1 cellular context compared by ENCODE assay signal in the genomic region with DNA sequence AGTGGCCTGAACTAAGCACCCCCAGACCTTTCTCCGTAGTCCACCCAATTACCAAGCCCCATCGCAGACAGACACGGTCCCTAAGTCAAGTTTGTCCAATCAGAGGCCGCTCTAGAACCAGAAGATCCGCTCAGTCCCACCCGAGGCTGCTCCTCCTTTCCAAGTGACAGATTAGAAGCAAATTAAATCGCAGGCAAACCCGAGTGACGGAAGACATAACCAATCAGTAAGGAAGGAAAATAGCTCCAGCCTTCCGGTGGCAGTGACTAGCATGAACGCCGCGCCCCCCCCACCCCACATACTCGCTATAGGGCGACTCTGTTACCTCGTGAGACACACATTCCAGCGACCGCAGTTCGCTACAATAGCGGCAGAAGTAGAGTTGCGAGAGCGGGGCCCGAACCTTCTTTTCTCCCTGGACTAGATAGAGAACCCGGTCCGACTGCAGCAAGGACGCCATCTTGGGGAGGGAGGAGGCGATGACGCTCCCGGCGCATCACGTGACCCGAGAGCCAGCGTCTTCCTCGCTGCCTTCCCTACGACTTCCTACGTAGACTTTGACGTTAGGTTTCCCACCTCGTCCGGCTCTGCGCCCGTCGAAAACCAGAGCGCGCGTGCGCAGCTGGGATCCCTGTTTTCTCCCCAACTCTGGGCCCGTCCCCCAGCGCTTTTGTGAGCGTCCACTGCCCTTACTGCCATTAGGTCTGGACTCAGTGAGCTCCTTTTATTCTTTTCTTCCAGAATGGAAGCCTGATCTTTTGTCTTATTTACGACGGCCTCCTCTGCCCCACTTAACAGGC.
TF ChIP-seq lines count a peak whose summit lies in the region.

A gene (minus strand): TSS at position 484 of the 800 bp plus-strand sequence. CDS start 24 bp downstream, at position 460.

TF ChIP-seq in HEK293, 187 proteins besides CTCF, POLR2A, EP300 and RAD21 (continued from another document and continues in another):
- 0 out of 2 replicates have a peak, but pooled peaks have one; percentile 15 for TF ChIP-seq ZNF350 (tag by site-specific recombination; IDR thresholded peaks at IDR 0.05)
- no peak for TF ChIP-seq FEZF1 (tag by site-specific recombination; IDR thresholded peaks at IDR 0.05)
- TF ChIP-seq TCF7L2 (IDR thresholded peaks at IDR 0.05; ENCODE audit: borderline replicate concordance, low read depth, low read length): no peak
- TF ChIP-seq, protein P1, sequence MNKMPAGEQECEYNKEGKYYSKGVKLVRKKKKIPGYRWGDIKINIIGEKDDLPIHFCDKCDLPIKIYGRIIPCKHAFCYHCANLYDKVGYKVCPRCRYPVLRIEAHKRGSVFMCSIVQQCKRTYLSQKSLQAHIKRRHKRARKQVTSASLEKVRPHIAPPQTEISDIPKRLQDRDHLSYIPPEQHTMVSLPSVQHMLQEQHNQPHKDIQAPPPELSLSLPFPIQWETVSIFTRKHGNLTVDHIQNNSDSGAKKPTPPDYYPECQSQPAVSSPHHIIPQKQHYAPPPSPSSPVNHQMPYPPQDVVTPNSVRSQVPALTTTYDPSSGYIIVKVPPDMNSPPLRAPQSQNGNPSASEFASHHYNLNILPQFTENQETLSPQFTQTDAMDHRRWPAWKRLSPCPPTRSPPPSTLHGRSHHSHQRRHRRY (tag by site-specific recombination; IDR thresholded peaks at IDR 0.05): no peak
- TF ChIP-seq ZNF202 (tag by site-specific recombination; IDR thresholded peaks at IDR 0.05; ENCODE audit: borderline replicate concordance): no peak
- peak; percentile 75 for TF ChIP-seq ZNF394 (tag by site-specific recombination; IDR thresholded peaks at IDR 0.05; ENCODE audit: borderline replicate concordance)
- peak; percentile 28; the same call in 1 of the 2 replicates for TF ChIP-seq OSR2 (tag by site-specific recombination; IDR thresholded peaks at IDR 0.05)
- TF ChIP-seq ZNF24 (tag by site-specific recombination; IDR thresholded peaks at IDR 0.05): peak; percentile 86
- no peak for TF ChIP-seq ZNF670 (tag by site-specific recombination; IDR thresholded peaks at IDR 0.05; ENCODE audit: low read depth)
- TF ChIP-seq ZFHX2 (tag by site-specific recombination; conservative IDR thresholded peaks at IDR 0.05): no peak; the same call in 1 of the 2 replicates
- TF ChIP-seq, protein P2, sequence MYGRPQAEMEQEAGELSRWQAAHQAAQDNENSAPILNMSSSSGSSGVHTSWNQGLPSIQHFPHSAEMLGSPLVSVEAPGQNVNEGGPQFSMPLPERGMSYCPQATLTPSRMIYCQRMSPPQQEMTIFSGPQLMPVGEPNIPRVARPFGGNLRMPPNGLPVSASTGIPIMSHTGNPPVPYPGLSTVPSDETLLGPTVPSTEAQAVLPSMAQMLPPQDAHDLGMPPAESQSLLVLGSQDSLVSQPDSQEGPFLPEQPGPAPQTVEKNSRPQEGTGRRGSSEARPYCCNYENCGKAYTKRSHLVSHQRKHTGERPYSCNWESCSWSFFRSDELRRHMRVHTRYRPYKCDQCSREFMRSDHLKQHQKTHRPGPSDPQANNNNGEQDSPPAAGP (tag by site-specific recombination; IDR thresholded peaks at IDR 0.05): peak; percentile 52; the same call in 1 of the 2 replicates
- no peak for TF ChIP-seq ZNF248 (tag by site-specific recombination; IDR thresholded peaks at IDR 0.05)
- TF ChIP-seq ZNF175 (tag by site-specific recombination; IDR thresholded peaks at IDR 0.05): no peak
- no peak for TF ChIP-seq ZNF530 (tag by site-specific recombination; IDR thresholded peaks at IDR 0.05; ENCODE audit: low read depth)
- TF ChIP-seq ZNF155 (tag by site-specific recombination; IDR thresholded peaks at IDR 0.05): no peak
- no peak for TF ChIP-seq ZNF549 (tag by site-specific recombination; IDR thresholded peaks at IDR 0.05)
- peak; percentile 72 for TF ChIP-seq ZNF76 (tag by site-specific recombination; IDR thresholded peaks at IDR 0.05; ENCODE audit: borderline replicate concordance, low read depth)
- TF ChIP-seq BCL11B (tag by site-specific recombination; IDR thresholded peaks at IDR 0.05; ENCODE audit: low read depth): no peak
- TF ChIP-seq ZBTB17 (tag by site-specific recombination; IDR thresholded peaks at IDR 0.05): peak; percentile 96
- TF ChIP-seq, protein P3, sequence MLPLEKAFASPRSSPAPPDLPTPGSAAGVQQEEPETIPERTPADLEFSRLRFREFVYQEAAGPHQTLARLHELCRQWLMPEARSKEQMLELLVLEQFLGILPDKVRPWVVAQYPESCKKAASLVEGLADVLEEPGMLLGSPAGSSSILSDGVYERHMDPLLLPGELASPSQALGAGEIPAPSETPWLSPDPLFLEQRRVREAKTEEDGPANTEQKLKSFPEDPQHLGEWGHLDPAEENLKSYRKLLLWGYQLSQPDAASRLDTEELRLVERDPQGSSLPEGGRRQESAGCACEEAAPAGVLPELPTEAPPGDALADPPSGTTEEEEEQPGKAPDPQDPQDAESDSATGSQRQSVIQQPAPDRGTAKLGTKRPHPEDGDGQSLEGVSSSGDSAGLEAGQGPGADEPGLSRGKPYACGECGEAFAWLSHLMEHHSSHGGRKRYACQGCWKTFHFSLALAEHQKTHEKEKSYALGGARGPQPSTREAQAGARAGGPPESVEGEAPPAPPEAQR (tag by site-specific recombination; IDR thresholded peaks at IDR 0.05): no peak
- TF ChIP-seq, protein P4, sequence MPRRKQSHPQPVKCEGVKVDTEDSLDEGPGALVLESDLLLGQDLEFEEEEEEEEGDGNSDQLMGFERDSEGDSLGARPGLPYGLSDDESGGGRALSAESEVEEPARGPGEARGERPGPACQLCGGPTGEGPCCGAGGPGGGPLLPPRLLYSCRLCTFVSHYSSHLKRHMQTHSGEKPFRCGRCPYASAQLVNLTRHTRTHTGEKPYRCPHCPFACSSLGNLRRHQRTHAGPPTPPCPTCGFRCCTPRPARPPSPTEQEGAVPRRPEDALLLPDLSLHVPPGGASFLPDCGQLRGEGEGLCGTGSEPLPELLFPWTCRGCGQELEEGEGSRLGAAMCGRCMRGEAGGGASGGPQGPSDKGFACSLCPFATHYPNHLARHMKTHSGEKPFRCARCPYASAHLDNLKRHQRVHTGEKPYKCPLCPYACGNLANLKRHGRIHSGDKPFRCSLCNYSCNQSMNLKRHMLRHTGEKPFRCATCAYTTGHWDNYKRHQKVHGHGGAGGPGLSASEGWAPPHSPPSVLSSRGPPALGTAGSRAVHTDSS (tag by site-specific recombination; IDR thresholded peaks at IDR 0.05): peak; percentile 92
- no peak for TF ChIP-seq KLF16 (tag by site-specific recombination; IDR thresholded peaks at IDR 0.05)
- TF ChIP-seq IKZF3 (tag by site-specific recombination; IDR thresholded peaks at IDR 0.05): peak; percentile 91
- no peak for TF ChIP-seq ZNF596 (tag by site-specific recombination; IDR thresholded peaks at IDR 0.05)
- no peak for TF ChIP-seq ZNF548 (tag by site-specific recombination; IDR thresholded peaks at IDR 0.05)
- no peak for TF ChIP-seq HOXD13 (CRISPR knock-in tag; IDR thresholded peaks at IDR 0.05; ENCODE audit: borderline replicate concordance)
- TF ChIP-seq ZNF48 (tag by site-specific recombination; IDR thresholded peaks at IDR 0.05): no peak
- no peak for TF ChIP-seq ZNF623 (tag by site-specific recombination; IDR thresholded peaks at IDR 0.05)
- TF ChIP-seq, protein P5, sequence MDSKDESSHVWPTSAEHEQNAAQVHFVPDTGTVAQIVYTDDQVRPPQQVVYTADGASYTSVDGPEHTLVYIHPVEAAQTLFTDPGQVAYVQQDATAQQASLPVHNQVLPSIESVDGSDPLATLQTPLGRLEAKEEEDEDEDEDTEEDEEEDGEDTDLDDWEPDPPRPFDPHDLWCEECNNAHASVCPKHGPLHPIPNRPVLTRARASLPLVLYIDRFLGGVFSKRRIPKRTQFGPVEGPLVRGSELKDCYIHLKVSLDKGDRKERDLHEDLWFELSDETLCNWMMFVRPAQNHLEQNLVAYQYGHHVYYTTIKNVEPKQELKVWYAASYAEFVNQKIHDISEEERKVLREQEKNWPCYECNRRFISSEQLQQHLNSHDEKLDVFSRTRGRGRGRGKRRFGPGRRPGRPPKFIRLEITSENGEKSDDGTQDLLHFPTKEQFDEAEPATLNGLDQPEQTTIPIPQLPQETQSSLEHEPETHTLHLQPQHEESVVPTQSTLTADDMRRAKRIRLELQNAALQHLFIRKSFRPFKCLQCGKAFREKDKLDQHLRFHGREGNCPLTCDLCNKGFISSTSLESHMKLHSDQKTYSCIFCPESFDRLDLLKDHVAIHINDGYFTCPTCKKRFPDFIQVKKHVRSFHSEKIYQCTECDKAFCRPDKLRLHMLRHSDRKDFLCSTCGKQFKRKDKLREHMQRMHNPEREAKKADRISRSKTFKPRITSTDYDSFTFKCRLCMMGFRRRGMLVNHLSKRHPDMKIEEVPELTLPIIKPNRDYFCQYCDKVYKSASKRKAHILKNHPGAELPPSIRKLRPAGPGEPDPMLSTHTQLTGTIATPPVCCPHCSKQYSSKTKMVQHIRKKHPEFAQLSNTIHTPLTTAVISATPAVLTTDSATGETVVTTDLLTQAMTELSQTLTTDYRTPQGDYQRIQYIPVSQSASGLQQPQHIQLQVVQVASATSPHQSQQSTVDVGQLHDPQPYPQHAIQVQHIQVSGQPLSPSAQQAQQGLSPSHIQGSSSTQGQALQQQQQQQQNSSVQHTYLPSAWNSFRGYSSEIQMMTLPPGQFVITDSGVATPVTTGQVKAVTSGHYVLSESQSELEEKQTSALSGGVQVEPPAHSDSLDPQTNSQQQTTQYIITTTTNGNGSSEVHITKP (tag by site-specific recombination; IDR thresholded peaks at IDR 0.05): no peak; the same call in 1 of the 2 replicates
- peak; percentile 50 for TF ChIP-seq ZSCAN30 (tag by site-specific recombination; IDR thresholded peaks at IDR 0.05)
- no peak for TF ChIP-seq ZNF138 (tag by site-specific recombination; IDR thresholded peaks at IDR 0.05; ENCODE audit: borderline replicate concordance)
- TF ChIP-seq ZNF473 (tag by site-specific recombination; IDR thresholded peaks at IDR 0.05): no peak
- TF ChIP-seq ZNF10 (tag by site-specific recombination; IDR thresholded peaks at IDR 0.05): no peak; the same call in 1 of the 2 replicates
- TF ChIP-seq HOXC10 (CRISPR knock-in tag; IDR thresholded peaks at IDR 0.05): no peak
- TF ChIP-seq, protein P6, sequence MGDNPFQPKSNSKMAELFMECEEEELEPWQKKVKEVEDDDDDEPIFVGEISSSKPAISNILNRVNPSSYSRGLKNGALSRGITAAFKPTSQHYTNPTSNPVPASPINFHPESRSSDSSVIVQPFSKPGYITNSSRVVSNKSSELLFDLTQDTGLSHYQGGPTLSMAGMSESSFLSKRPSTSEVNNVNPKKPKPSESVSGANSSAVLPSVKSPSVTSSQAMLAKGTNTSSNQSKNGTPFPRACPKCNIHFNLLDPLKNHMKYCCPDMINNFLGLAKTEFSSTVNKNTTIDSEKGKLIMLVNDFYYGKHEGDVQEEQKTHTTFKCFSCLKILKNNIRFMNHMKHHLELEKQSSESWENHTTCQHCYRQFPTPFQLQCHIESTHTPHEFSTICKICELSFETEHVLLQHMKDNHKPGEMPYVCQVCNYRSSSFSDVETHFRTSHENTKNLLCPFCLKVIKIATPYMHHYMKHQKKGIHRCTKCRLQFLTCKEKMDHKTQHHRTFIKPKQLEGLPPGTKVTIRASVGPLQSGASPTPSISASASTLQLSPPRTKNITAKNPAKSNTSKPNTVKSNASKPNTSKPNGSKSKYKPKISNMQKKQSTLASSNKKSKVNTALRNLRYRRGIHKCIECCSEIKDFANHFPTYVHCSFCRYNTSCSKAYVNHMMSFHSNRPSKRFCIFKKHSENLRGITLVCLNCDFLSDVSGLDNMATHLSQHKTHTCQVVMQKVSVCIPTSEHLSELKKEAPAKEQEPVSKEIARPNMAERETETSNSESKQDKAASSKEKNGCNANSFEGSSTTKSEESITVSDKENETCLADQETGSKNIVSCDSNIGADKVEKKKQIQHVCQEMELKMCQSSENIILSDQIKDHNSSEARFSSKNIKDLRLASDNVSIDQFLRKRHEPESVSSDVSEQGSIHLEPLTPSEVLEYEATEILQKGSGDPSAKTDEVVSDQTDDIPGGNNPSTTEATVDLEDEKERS (tag by site-specific recombination; IDR thresholded peaks at IDR 0.05): no peak
- no peak for TF ChIP-seq ZNF768 (tag by site-specific recombination; IDR thresholded peaks at IDR 0.05)
- no peak for TF ChIP-seq ZNF354C (tag by site-specific recombination; IDR thresholded peaks at IDR 0.05; ENCODE audit: borderline replicate concordance, low read depth)
- TF ChIP-seq, protein P7, sequence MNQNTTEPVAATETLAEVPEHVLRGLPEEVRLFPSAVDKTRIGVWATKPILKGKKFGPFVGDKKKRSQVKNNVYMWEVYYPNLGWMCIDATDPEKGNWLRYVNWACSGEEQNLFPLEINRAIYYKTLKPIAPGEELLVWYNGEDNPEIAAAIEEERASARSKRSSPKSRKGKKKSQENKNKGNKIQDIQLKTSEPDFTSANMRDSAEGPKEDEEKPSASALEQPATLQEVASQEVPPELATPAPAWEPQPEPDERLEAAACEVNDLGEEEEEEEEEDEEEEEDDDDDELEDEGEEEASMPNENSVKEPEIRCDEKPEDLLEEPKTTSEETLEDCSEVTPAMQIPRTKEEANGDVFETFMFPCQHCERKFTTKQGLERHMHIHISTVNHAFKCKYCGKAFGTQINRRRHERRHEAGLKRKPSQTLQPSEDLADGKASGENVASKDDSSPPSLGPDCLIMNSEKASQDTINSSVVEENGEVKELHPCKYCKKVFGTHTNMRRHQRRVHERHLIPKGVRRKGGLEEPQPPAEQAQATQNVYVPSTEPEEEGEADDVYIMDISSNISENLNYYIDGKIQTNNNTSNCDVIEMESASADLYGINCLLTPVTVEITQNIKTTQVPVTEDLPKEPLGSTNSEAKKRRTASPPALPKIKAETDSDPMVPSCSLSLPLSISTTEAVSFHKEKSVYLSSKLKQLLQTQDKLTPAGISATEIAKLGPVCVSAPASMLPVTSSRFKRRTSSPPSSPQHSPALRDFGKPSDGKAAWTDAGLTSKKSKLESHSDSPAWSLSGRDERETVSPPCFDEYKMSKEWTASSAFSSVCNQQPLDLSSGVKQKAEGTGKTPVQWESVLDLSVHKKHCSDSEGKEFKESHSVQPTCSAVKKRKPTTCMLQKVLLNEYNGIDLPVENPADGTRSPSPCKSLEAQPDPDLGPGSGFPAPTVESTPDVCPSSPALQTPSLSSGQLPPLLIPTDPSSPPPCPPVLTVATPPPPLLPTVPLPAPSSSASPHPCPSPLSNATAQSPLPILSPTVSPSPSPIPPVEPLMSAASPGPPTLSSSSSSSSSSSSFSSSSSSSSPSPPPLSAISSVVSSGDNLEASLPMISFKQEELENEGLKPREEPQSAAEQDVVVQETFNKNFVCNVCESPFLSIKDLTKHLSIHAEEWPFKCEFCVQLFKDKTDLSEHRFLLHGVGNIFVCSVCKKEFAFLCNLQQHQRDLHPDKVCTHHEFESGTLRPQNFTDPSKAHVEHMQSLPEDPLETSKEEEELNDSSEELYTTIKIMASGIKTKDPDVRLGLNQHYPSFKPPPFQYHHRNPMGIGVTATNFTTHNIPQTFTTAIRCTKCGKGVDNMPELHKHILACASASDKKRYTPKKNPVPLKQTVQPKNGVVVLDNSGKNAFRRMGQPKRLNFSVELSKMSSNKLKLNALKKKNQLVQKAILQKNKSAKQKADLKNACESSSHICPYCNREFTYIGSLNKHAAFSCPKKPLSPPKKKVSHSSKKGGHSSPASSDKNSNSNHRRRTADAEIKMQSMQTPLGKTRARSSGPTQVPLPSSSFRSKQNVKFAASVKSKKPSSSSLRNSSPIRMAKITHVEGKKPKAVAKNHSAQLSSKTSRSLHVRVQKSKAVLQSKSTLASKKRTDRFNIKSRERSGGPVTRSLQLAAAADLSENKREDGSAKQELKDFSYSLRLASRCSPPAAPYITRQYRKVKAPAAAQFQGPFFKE (tag by site-specific recombination; IDR thresholded peaks at IDR 0.05; ENCODE audit: borderline replicate concordance): no peak
- TF ChIP-seq ZNF837 (tag by site-specific recombination; IDR thresholded peaks at IDR 0.05): no peak
